Comparison of ENCODE assay signal across 1 cellular context in genomic region chr14:24428628-24429394, GRCh38.
TF ChIP-seq lines count a peak whose summit lies in the region.

No MANE protein-coding gene starts in this region.

TF ChIP-seq in endothelial cell of umbilical vein, 7 proteins besides CTCF, POLR2A, EP300 and RAD21:
- TF ChIP-seq, protein P1, sequence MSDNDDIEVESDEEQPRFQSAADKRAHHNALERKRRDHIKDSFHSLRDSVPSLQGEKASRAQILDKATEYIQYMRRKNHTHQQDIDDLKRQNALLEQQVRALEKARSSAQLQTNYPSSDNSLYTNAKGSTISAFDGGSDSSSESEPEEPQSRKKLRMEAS (IDR thresholded peaks at IDR 0.05; ENCODE audit: insufficient read depth, insufficient read length) = no peak
- TF ChIP-seq JUN (IDR thresholded peaks at IDR 0.05; ENCODE audit: borderline replicate concordance, insufficient read depth, insufficient read length, low read depth) = no peak
- TF ChIP-seq GATA2 (IDR thresholded peaks at IDR 0.05; ENCODE audit: insufficient read depth, insufficient read length, low read depth, low read length) = no peak
- no peak for TF ChIP-seq POLR2AphosphoS5 (IDR thresholded peaks at IDR 0.05; ENCODE audit: insufficient read depth, low read depth, low read length)
- no peak for TF ChIP-seq FOS (IDR thresholded peaks at IDR 0.05; ENCODE audit: borderline replicate concordance, insufficient read depth, low read length)
- TF ChIP-seq EZH2 (IDR thresholded peaks at IDR 0.05; ENCODE audit: borderline replicate concordance, low read depth, low read length, severe bottlenecking) = no peak
- no peak for TF ChIP-seq MYC (IDR thresholded peaks at IDR 0.05; ENCODE audit: low read depth, low read length)
